ENCODE assay signal across 8 cellular contexts in the genomic region with DNA sequence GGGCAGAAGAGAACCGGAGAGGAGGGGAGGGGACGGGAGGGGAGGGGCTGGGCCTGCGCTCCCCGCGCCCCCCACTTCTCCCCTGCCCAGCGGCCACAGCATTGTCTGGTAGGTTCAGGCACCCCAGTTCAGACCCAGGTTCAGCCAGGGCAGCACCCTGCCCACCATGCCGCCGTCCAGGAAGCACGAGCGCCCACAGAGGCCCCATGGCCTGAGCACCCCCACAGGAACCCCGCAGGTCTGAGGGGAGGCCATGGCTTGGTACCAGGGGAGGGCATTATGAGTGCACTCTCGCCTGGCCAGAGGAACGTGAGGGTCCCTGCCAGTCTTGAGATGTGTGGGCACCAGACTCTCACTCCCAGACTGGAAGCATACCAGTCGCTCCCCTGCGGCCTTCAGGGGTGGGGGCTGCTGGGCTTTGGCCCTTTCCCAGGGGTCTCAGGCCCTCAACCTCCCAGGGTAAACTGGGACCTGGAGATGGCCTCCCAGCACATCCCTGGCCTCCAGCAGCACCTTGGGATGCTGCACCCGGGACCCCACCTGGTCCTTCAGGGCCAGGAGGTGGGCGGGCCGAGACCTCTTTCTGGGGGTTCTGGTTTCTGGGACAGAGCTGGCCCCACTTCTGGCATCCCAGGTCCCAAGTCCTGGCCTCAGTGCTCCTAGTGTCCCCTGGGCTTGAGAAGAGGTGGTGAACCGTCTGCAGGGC. TPM values are rescaled to one million over a fixed set of nuclear protein-coding genes. Genes with fewer than 3 reads are reported as not detected.
DNase-seq lines count a peak whose midpoint lies in the region; ATAC-seq and TF ChIP-seq lines count a peak whose summit lies in the region.

No MANE protein-coding gene starts in this region.

- no peak for DNase-seq in activated CD4-positive, alpha-beta T cell treated with anti-CD3 and anti-CD28 coated beads, Interleukin-2, amount 10 ng/mL, durations not matched to agents 7 days and 5 days
- no peak for DNase-seq in activated CD4-positive, alpha-beta T cell treated with anti-CD3 and anti-CD28 coated beads for 1 hour
- DNase-seq in chondrocyte (ENCODE audit: low spot score) (no peak), myocyte (ENCODE audit: low read depth) (peak; percentile 7), transverse colon (no peak), H4 (ENCODE audit: low spot score) (no peak)

- no peak overlapping the region for H3K4me3 ChIP-seq in transverse colon

- intact Hi-C loops in transverse colon (cut with DNase I; ENCODE audit: low total_unique reads): no loop called here

- peaks cover 29 to 55% (median 45%) of the 10 kb centered on the region in 4 donors for H3K4me1 ChIP-seq in transverse colon

- no peak for TF ChIP-seq POLR2A in transverse colon (IDR thresholded peaks at IDR 0.05)

- H3K4me1 Mint-ChIP-seq in activated CD4-positive, alpha-beta T cell treated with anti-CD3 and anti-CD28 coated beads, Interleukin-2, amount 10 ng/mL, durations not matched to agents 7 days and 5 days: peaks cover 16% of the 10 kb centered on the region
- H3K4me1 Mint-ChIP-seq in chondrocyte (ENCODE audit: low read depth): peaks cover 46% of the 10 kb centered on the region

- no peaks in the 10 kb centered on the region for H3K27me3 ChIP-seq in transverse colon

- TF ChIP-seq CTCF in chondrocyte (IDR thresholded peaks at IDR 0.05): no peak
- no peak for TF ChIP-seq CTCF in transverse colon (IDR thresholded peaks at IDR 0.05)

- H3K36me3 Mint-ChIP-seq in activated CD4-positive, alpha-beta T cell treated with anti-CD3 and anti-CD28 coated beads, Interleukin-2, amount 10 ng/mL, durations not matched to agents 7 days and 5 days (ENCODE audit: low read depth): no peaks in the 10 kb centered on the region
- no peaks in the 10 kb centered on the region for H3K36me3 Mint-ChIP-seq in chondrocyte (ENCODE audit: low read depth)

- H3K27ac Mint-ChIP-seq in activated CD4-positive, alpha-beta T cell treated with anti-CD3 and anti-CD28 coated beads, Interleukin-2, amount 10 ng/mL, durations not matched to agents 7 days and 5 days: no peak overlapping the region
- H3K27ac Mint-ChIP-seq in chondrocyte (ENCODE audit: unreplicated experiment): peak overlapping the region; percentile 97

- TF ChIP-seq EP300 in transverse colon (IDR thresholded peaks at IDR 0.05; ENCODE audit: low read depth): no peak

- H3K9me3 Mint-ChIP-seq in activated CD4-positive, alpha-beta T cell treated with anti-CD3 and anti-CD28 coated beads, Interleukin-2, amount 10 ng/mL, durations not matched to agents 7 days and 5 days: no peaks in the 10 kb centered on the region
- H3K9me3 Mint-ChIP-seq in chondrocyte (ENCODE audit: low read depth): no peaks in the 10 kb centered on the region

- no peak for ATAC-seq in HG03095 (IDR thresholded peaks at IDR 0.05; ENCODE audit: unreplicated experiment)
- ATAC-seq in GM18502 (IDR thresholded peaks at IDR 0.05; ENCODE audit: poor library complexity, unreplicated experiment): no peak

- no peaks in the 10 kb centered on the region for H3K36me3 ChIP-seq in transverse colon

- no peaks in the 10 kb centered on the region for H3K9me3 ChIP-seq in transverse colon

- H3K4me3 Mint-ChIP-seq in activated CD4-positive, alpha-beta T cell treated with anti-CD3 and anti-CD28 coated beads, Interleukin-2, amount 10 ng/mL, durations not matched to agents 7 days and 5 days: peak overlapping the region; percentile 19
- peak overlapping the region; percentile 53 for H3K4me3 Mint-ChIP-seq in chondrocyte (ENCODE audit: unreplicated experiment)

- peaks cover 13% of the 10 kb centered on the region for H3K27me3 Mint-ChIP-seq in activated CD4-positive, alpha-beta T cell treated with anti-CD3 and anti-CD28 coated beads, Interleukin-2, amount 10 ng/mL, durations not matched to agents 7 days and 5 days
- H3K27me3 Mint-ChIP-seq in chondrocyte (ENCODE audit: low read depth): no peaks in the 10 kb centered on the region

- POLR2A ChIA-PET in activated CD4-positive, alpha-beta T cell treated with anti-CD3 and anti-CD28 coated beads, Interleukin-2, amount 10 ng/mL, durations not matched to agents 7 days and 5 days (lab: Charles Lee): no interaction called here

- H3K27ac ChIP-seq in transverse colon: peak overlapping the region; percentile 80 to 94 (median 84)

- WGBS in transverse colon (ENCODE audit: low coverage in 1 of 2), 2 donors: 53% methylated on average over 13 of the region's 19 CpGs; no CpG with 5 or more reads in 1 of the 2 donors

- in situ Hi-C loops in transverse colon (cut with MboI; ENCODE audit: low pct_ligation_motif_present in 1 of 4, low pct_unique_long_range_greater_than_20kb in 1 of 4, low sequenced_read_pairs in 3 of 4): no loop called here

- CTCF ChIA-PET in activated CD4-positive, alpha-beta T cell treated with anti-CD3 and anti-CD28 coated beads, Interleukin-2, amount 10 ng/mL, durations not matched to agents 7 days and 5 days (lab: Charles Lee): interaction anchor here (0.6 to 2.7 kb wide), 4 partner anchors 8 to 48 kb away, joined by 3 to 9 read pairs (median 4); no protein-coding TSS in a partner anchor

RNA-seq across cellular contexts. Expression of a gene that starts 0.6 kb away (rescaled TPM):
- 10 to 100 TPM; 10.7 to 11.1 TPM for total RNA-seq in activated CD4-positive, alpha-beta T cell treated with anti-CD3 and anti-CD28 coated beads, Interleukin-2, amount 10 ng/mL, durations not matched to agents 7 days and 5 days
- total RNA-seq in chondrocyte (300 to 356 TPM (median 346 TPM) in 3 replicates), myocyte (112 and 163 TPM in 2 replicates), transverse colon (100 to 1,000 TPM; 305 to 880 (median 460) TPM)
- polyA plus RNA-seq in myocyte (2012): 255 TPM
- total RNA-seq in H4 (2014; rRNA removed; shearing (Covaris generic)): 42.4 and 53.2 TPM in 2 replicates

RNA-seq across cellular contexts. Expression of a gene that starts 18.8 kb away (rescaled TPM):
- total RNA-seq in activated CD4-positive, alpha-beta T cell treated with anti-CD3 and anti-CD28 coated beads, Interleukin-2, amount 10 ng/mL, durations not matched to agents 7 days and 5 days: 1 to 10 TPM; 3.1 to 3.6 TPM
- total RNA-seq in chondrocyte: 7.7 to 8.8 TPM (median 8.1 TPM) in 3 replicates
- total RNA-seq in myocyte: 4.7 TPM in 2 replicates
- 9.7 TPM for polyA plus RNA-seq in myocyte (2012)
- 10 to 100 TPM in 2 of 4 donors, 1 to 10 TPM in 2; 3.2 to 22.7 (median 8.3) TPM for total RNA-seq in transverse colon
- total RNA-seq in H4 (2014; rRNA removed; shearing (Covaris generic)): 0.35 and 1.3 TPM in 2 replicates

RNA-seq across cellular contexts. Expression of a gene that starts 35.1 kb away (rescaled TPM):
- 10 to 100 TPM; 55.6 to 67.6 TPM for total RNA-seq in activated CD4-positive, alpha-beta T cell treated with anti-CD3 and anti-CD28 coated beads, Interleukin-2, amount 10 ng/mL, durations not matched to agents 7 days and 5 days
- total RNA-seq in chondrocyte (46.2 to 53.1 TPM (median 47.1 TPM) in 3 replicates), myocyte (65.8 and 74.8 TPM in 2 replicates), transverse colon (100 to 1,000 TPM in 1 of 4 donors, 10 to 100 TPM in 3; 62.1 to 151 (median 77.8) TPM)
- polyA plus RNA-seq in myocyte (2012): 39.5 TPM
- 22.9 and 32.1 TPM in 2 replicates for total RNA-seq in H4 (2014; rRNA removed; shearing (Covaris generic))

RNA-seq across cellular contexts. Expression of a gene that starts 37.9 kb away (rescaled TPM):
- total RNA-seq in activated CD4-positive, alpha-beta T cell treated with anti-CD3 and anti-CD28 coated beads, Interleukin-2, amount 10 ng/mL, durations not matched to agents 7 days and 5 days: 10 to 100 TPM; 10.7 to 12.6 TPM
- total RNA-seq in chondrocyte (9.3 to 19.9 TPM (median 17.7 TPM) in 3 replicates), myocyte (3.2 and 3.3 TPM in 2 replicates), transverse colon (1 to 10 TPM; 1.6 to 6.4 (median 2.7) TPM)
- polyA plus RNA-seq in myocyte (2012): 6.0 TPM
- 4.0 and 5.5 TPM in 2 replicates for total RNA-seq in H4 (2014; rRNA removed; shearing (Covaris generic))

RNA-seq across cellular contexts. Expression of a gene that starts 46.6 kb away (rescaled TPM):
- total RNA-seq in activated CD4-positive, alpha-beta T cell treated with anti-CD3 and anti-CD28 coated beads, Interleukin-2, amount 10 ng/mL, durations not matched to agents 7 days and 5 days: 1 to 10 TPM; 2.9 TPM
- 34.6 to 46.6 TPM (median 44.7 TPM) in 3 replicates for total RNA-seq in chondrocyte
- 27.9 and 30.0 TPM in 2 replicates for total RNA-seq in myocyte
- 15.1 TPM for polyA plus RNA-seq in myocyte (2012)
- 1 to 10 TPM; 1.1 to 9.4 (median 3.3) TPM for total RNA-seq in transverse colon
- total RNA-seq in H4 (2014; rRNA removed; shearing (Covaris generic)): 33.3 and 37.8 TPM in 2 replicates
